ENCODE assay signal across 30 cellular contexts in genomic region chr3:12443781-12444522, GRCh38. TPM values are rescaled to one million over a fixed set of nuclear protein-coding genes. Genes with fewer than 3 reads are reported as not detected.
DNase-seq lines count a peak whose midpoint lies in the region; ATAC-seq, FAIRE-seq and TF ChIP-seq lines count a peak whose summit lies in the region.
"Had no signal": no experiment of that assay in that cellular context is flagged by ENCODE, and none has a peak within 500 bp of the region (broad histone marks: within the 10 kb centered on the region; RNA-seq: fewer than 3 reads in every experiment).

No MANE protein-coding gene starts in this region.

- 6% methylated on average over 10 of the region's 10 CpGs for WGBS in K562 (ENCODE audit: insufficient coverage, low coverage, missing lambda C conversion rate)
- 59 to 79% (median 63%) methylated on average over 10 of the region's 10 CpGs for WGBS in small intestine, 3 donors

- no peak for FAIRE-seq in K562 (lab: Jason Lieb, UNC)
- no peak for FAIRE-seq in small intestine (lab: Jason Lieb, UNC)

- H3K4me2 ChIP-seq in K562 (ENCODE audit: insufficient read depth, low read length) (no peak overlapping the region), MM.1S (ENCODE audit: low read depth, low read length) (no peak overlapping the region)

- no peaks in the 10 kb centered on the region for H3K9me2 ChIP-seq in MM.1S (replicated peaks; ENCODE audit: insufficient read depth, low read length)

- TF ChIP-seq CTCF in K562 (IDR thresholded peaks at IDR 0.05 in 2 of 3, conservative IDR thresholded peaks at IDR 0.05 in 1 of 3; ENCODE audit: insufficient read depth in 2 of 3, low read depth in 1 of 3, low read length in 3 of 3) (no peak), MM.1S (IDR thresholded peaks at IDR 0.05; ENCODE audit: low read length) (no peak)

- TF ChIP-seq RAD21 in K562 (CRISPR knock-in tag; conservative IDR thresholded peaks at IDR 0.05 in 1 of 2, IDR thresholded peaks at IDR 0.05 in 1 of 2) = no peak

- H3K79me2 ChIP-seq in K562 (ENCODE audit: control insufficient read depth, insufficient read depth, low read length) = no peaks in the 10 kb centered on the region
- H3K79me2 ChIP-seq in MM.1S (ENCODE audit: low read length) = no peaks in the 10 kb centered on the region

- intact Hi-C loops in K562 (cut with micrococcal nuclease) = no loop called here

- no peaks in the 10 kb centered on the region for H3K9me1 ChIP-seq in K562 (ENCODE audit: control insufficient read depth, insufficient read depth, low read length)

- H3F3A ChIP-seq in MM.1S (ENCODE audit: insufficient read depth, low read length) = no peaks in the 10 kb centered on the region

- in situ Hi-C loops in K562 (cut with MboI) = no loop called here

- H4K20me1 ChIP-seq in K562 (replicated peaks; ENCODE audit: control insufficient read depth, insufficient read depth, low read length) (no peaks in the 10 kb centered on the region; the same call in 1 of the 2 replicates), MM.1S (ENCODE audit: insufficient read depth, low read length) (no peaks in the 10 kb centered on the region)

- H3K4me3 ChIP-seq in NT2/D1 (ENCODE audit: insufficient read length, low read depth) (no peak overlapping the region), K562 (no peak overlapping the region), mucosa of rectum (ENCODE audit: low read length in 2 of 2) (no peak overlapping the region), small intestine (ENCODE audit: low read depth in 1 of 2, low read length in 2 of 2) (no peak overlapping the region), MM.1S (ENCODE audit: low read length) (no peak overlapping the region)
- H3K4me3 ChIP-seq: esophagus squamous epithelium, gastrocnemius medialis, prostate gland, SJSA1, skin epidermis, tibial artery had no signal

- H3K36me3 ChIP-seq in NT2/D1 (ENCODE audit: insufficient read depth, insufficient read length, low read length) (no peaks in the 10 kb centered on the region), K562 (ENCODE audit: control insufficient read depth, insufficient read depth, low read length) (no peaks in the 10 kb centered on the region), mucosa of rectum (ENCODE audit: control insufficient read depth in 2 of 2, insufficient read depth in 2 of 2, low read length in 2 of 2) (no peaks in the 10 kb centered on the region), small intestine (ENCODE audit: control insufficient read depth in 2 of 2, insufficient read depth in 2 of 2, low read length in 2 of 2) (no peaks in the 10 kb centered on the region), MM.1S (replicated peaks; ENCODE audit: insufficient read depth, low read length) (no peaks in the 10 kb centered on the region)
- H3K36me3 ChIP-seq: esophagus squamous epithelium, gastrocnemius medialis, prostate gland, SJSA1, tibial artery had no signal

- CTCF ChIA-PET in K562 (lab: Yijun Ruan, JAX; ENCODE audit: low intra/inter-chr PET ratio) = no interaction called here

- H3K27ac ChIP-seq in K562 (ENCODE audit: extremely low read depth, low read depth, low read length) = no peak overlapping the region
- peak overlapping the region; percentile 94 to 96 for H3K27ac ChIP-seq in mucosa of rectum (ENCODE audit: low read depth in 2 of 2, low read length in 2 of 2)
- H3K27ac ChIP-seq in small intestine (ENCODE audit: low read depth in 1 of 2, low read length in 1 of 2) = peak overlapping the region; percentile 90 to 94
- no peak overlapping the region for H3K27ac ChIP-seq in MM.1S (ENCODE audit: low read length)
- H3K27ac ChIP-seq: esophagus squamous epithelium, gastrocnemius medialis, prostate gland, SJSA1, skin epidermis, tibial artery had no signal

- H3K4me1 ChIP-seq in NT2/D1 (ENCODE audit: insufficient read depth, insufficient read length) = peaks cover 10% of the 10 kb centered on the region
- H3K4me1 ChIP-seq in K562 (replicated peaks in 1 of 2; ENCODE audit: control insufficient read depth in 2 of 2, insufficient read depth in 2 of 2, low read length in 2 of 2) = peaks cover 0 to 6% of the 10 kb centered on the region in 2 experiments; a peak in 2 of 5 replicates
- H3K4me1 ChIP-seq in mucosa of rectum (ENCODE audit: control insufficient read depth in 2 of 2, insufficient read depth in 2 of 2, low read length in 2 of 2) = peaks cover 43 to 57% of the 10 kb centered on the region in 2 donors
- peaks cover 0 to 5% of the 10 kb centered on the region in 2 donors for H3K4me1 ChIP-seq in small intestine (ENCODE audit: control insufficient read depth in 2 of 2, insufficient read depth in 1 of 2, low read depth in 1 of 2, low read length in 1 of 2)
- H3K4me1 ChIP-seq in MM.1S (ENCODE audit: low read length) = no peaks in the 10 kb centered on the region
- H3K4me1 ChIP-seq: esophagus squamous epithelium, prostate gland, SJSA1 had no signal

- ATAC-seq in K562 (no peak), HG03432 (IDR thresholded peaks at IDR 0.05; ENCODE audit: unreplicated experiment) (no peak), GM21529 (IDR thresholded peaks at IDR 0.05; ENCODE audit: unreplicated experiment) (no peak)
- ATAC-seq: activated naive CD4-positive, alpha-beta T cell treated with anti-CD3 and anti-CD28 coated beads, Interleukin-2, amount 50 U/mL, for 72 hours; activated T-cell treated with anti-CD3 and anti-CD28 coated beads, Interleukin-2, amount 50 U/mL, for 72 hours; gastrocnemius medialis; naive thymus-derived CD8-positive, alpha-beta T cell; stimulated activated naive CD8-positive, alpha-beta T cell treated with anti-CD3 and anti-CD28 coated beads, Interleukin-15, Interleukin-2, amounts not matched to agents 100 U/mL and 50 U/mL, for 24 hours; T-helper 17 cell had no signal

- no peak for TF ChIP-seq POLR2A in K562 (conservative IDR thresholded peaks at IDR 0.05)

- no TSS peak for BruUV-seq in K562 (replicated peaks; lab: Mats Ljungman, UMichigan)

- POLR2A ChIA-PET in K562 (lab: Yijun Ruan, JAX) = interaction anchor here (1.0 to 1.2 kb wide), 2 partner anchors 31 to 32 kb away, joined by 3 read pairs; no protein-coding TSS in a partner anchor

- no peak overlapping the region for H2AFZ ChIP-seq in K562 (ENCODE audit: low read depth, low read length)
- H2AFZ ChIP-seq in MM.1S (ENCODE audit: low read length) = no peak overlapping the region

- DNase-seq in NT2/D1 (ENCODE audit: low read depth, low spot score) (no peak), K562 (ENCODE audit: extremely low read depth in 1 of 4, low spot score in 3 of 4) (no peak), small intestine (no peak), NCI-H345 (lab: John Stamatoyannopoulos, UW) (no peak), MM.1S (no peak)
- DNase-seq: activated CD4-positive, alpha-beta T cell treated with anti-CD3 and anti-CD28 coated beads for 4 hours; activated T-cell treated with anti-CD3 and anti-CD28 coated beads, Interleukin-2, amount 50 U/mL, for 72 hours; CD4-positive, alpha-beta T cell; effector CD4-positive, alpha-beta T cell; esophagus squamous epithelium; gastrocnemius medialis; GDM1; HFFc6; kidney glomerular epithelial cell; naive thymus-derived CD8-positive, alpha-beta T cell; NCI-H1092; NCI-H1930; NCI-H2227 treated with DMSO at 0.1 percent for 48 hours; NCI-H748 treated with DMSO at 0.1 percent for 48 hours; stimulated activated CD4-positive, alpha-beta T cell treated with anti-CD3 and anti-CD28 coated beads, Interleukin-4, amount 100 ng/mL, for 1 hour; stimulated activated naive CD8-positive, alpha-beta T cell treated with anti-CD3 and anti-CD28 coated beads, Interleukin-15, Interleukin-2, amounts not matched to agents 100 U/mL and 50 U/mL, for 24 hours; T-helper 17 cell; tibial artery had no signal

- peaks cover 10% of the 10 kb centered on the region for H3K27me3 ChIP-seq in NT2/D1 (ENCODE audit: insufficient read depth, insufficient read length)
- peaks cover 57 to 72% of the 10 kb centered on the region in 2 experiments for H3K27me3 ChIP-seq in K562 (ENCODE audit: control insufficient read depth in 2 of 2, insufficient read depth in 2 of 2, low read length in 2 of 2)
- no peaks in the 10 kb centered on the region for H3K27me3 ChIP-seq in mucosa of rectum (ENCODE audit: control insufficient read depth in 2 of 2, insufficient read depth in 2 of 2, low read length in 2 of 2)
- H3K27me3 ChIP-seq in small intestine (ENCODE audit: control insufficient read depth in 2 of 2, insufficient read depth in 2 of 2, low read length in 2 of 2) = no peaks in the 10 kb centered on the region
- peaks cover 22% of the 10 kb centered on the region for H3K27me3 ChIP-seq in MM.1S (replicated peaks; ENCODE audit: insufficient read depth, low read length)
- H3K27me3 ChIP-seq: SJSA1 had no signal

- H3K9me3 ChIP-seq in NT2/D1 (ENCODE audit: insufficient read depth, low read length) = no peaks in the 10 kb centered on the region
- no peaks in the 10 kb centered on the region for H3K9me3 ChIP-seq in K562 (replicated peaks; ENCODE audit: control insufficient read depth, insufficient read depth, low read depth, low read length)
- H3K9me3 ChIP-seq in mucosa of rectum (ENCODE audit: control insufficient read depth in 2 of 2, low read length in 2 of 2) = no peaks in the 10 kb centered on the region
- H3K9me3 ChIP-seq in small intestine (ENCODE audit: control insufficient read depth, low read depth) = no peaks in the 10 kb centered on the region
- no peaks in the 10 kb centered on the region for H3K9me3 ChIP-seq in MM.1S (replicated peaks; ENCODE audit: insufficient read depth, low read length)
- H3K9me3 ChIP-seq: esophagus squamous epithelium, gastrocnemius medialis, prostate gland, SJSA1, tibial artery had no signal

- TF ChIP-seq EP300 in K562 (IDR thresholded peaks at IDR 0.05; ENCODE audit: low read length) = no peak

- H3K9ac ChIP-seq in NT2/D1 (ENCODE audit: insufficient read length, low read depth) (peak overlapping the region; percentile 57), K562 (ENCODE audit: insufficient read depth in 1 of 2, low read depth in 2 of 2, low read length in 2 of 2) (no peak overlapping the region), mucosa of rectum (ENCODE audit: low read depth in 1 of 2, low read length in 2 of 2) (peak overlapping the region in 1 of 2 donors; percentile 19), MM.1S (ENCODE audit: low read length) (no peak overlapping the region)

RNA-seq across cellular contexts. Expression of gene TSEN2, which starts 40.3 kb away (rescaled TPM):
- total RNA-seq in K562 (2011; cell fraction: chromatin; rRNA removed; ENCODE audit: low replicate concordance) = 122 and 144 TPM in 2 replicates
- total RNA-seq in K562 (2011; cell fraction: nucleolus; rRNA removed) = 63.7 and 68.7 TPM in 2 replicates
- 97.8 and 189 TPM in 2 replicates for total RNA-seq in K562 (2011; cell fraction: nucleoplasm; rRNA removed)
- total RNA-seq in K562 (2014; rRNA removed) = 38.5 and 40.4 TPM in 2 replicates
- total RNA-seq in K562 (2014; rRNA removed; fragmentation: Illumina TruSeq; extraction: Trizol) = 52.8 and 55.9 TPM in 2 replicates
- 53.0 and 55.2 TPM in 2 replicates for total RNA-seq in K562 (2015; rRNA removed; fragmentation: Illumina TruSeq; extraction: Trizol)
- 39.9 TPM in 2 replicates for total RNA-seq in K562 (2021)
- polyA plus RNA-seq in K562 (2011; rRNA removed) = 39.4 and 43.7 TPM in 2 replicates
- 15.6 and 18.3 TPM in 2 replicates for polyA plus RNA-seq in K562 (2011; cell fraction: cytosol; rRNA removed)
- polyA plus RNA-seq in K562 (2011; cell fraction: nucleus; rRNA removed) = 53.0 and 76.1 TPM in 2 replicates
- 29.0 and 36.0 TPM in 2 replicates for polyA plus RNA-seq in K562 (2012)
- 48.2 and 55.6 TPM in 2 replicates for polyA plus RNA-seq in K562 (2014; fragmentation: Illumina TruSeq; extraction: Trizol)
- polyA plus RNA-seq in K562 (2014; fragmentation: Nextera tagmentation; extraction: Ambion mirVana) = 10 to 100 TPM; 39.3 to 76.3 TPM
- 46.6 and 50.8 TPM in 2 replicates for polyA plus RNA-seq in K562 (2014; rRNA removed)
- 63.4 and 74.4 TPM in 2 replicates for polyA minus RNA-seq in K562 (2011; rRNA and poly(A)+ RNA removed)
- polyA minus RNA-seq in K562 (2011; cell fraction: cytosol; rRNA and poly(A)+ RNA removed) = 14.2 and 22.0 TPM in 2 replicates
- polyA minus RNA-seq in K562 (2011; cell fraction: nucleus; rRNA and poly(A)+ RNA removed) = 40.0 and 47.9 TPM in 2 replicates
- polyA plus RNA-seq in small intestine = 10 to 100 TPM in 1 of 3 donors, 1 to 10 TPM in 2; 4.6 to 10.4 (median 6.7) TPM

Comparison
In these comparisons a context has a peak if more than half of its experiments do, and no peak if none do; other contexts are left out.
1. H3K27ac ChIP-seq: peak in mucosa of rectum (2 of 2) and small intestine (2 of 2); none in K562 (single experiment) and MM.1S (single experiment).